Comparison of ENCODE assay signal across 11 cellular contexts in genomic region chr20:44532981-44533331, GRCh38. TPM values are rescaled to one million over a fixed set of nuclear protein-coding genes. Genes with fewer than 3 reads are reported as not detected.
DNase-seq lines count a peak whose midpoint lies in the region; FAIRE-seq and TF ChIP-seq lines count a peak whose summit lies in the region.
"Had no signal": no experiment of that assay in that cellular context is flagged by ENCODE, and none has a peak within 500 bp of the region (broad histone marks: within the 10 kb centered on the region; RNA-seq: fewer than 3 reads in every experiment).

No MANE protein-coding gene starts in this region.

- H3K9me3 ChIP-seq in stomach smooth muscle (ENCODE audit: control insufficient read depth in 2 of 2, low read length in 2 of 2) = no peaks in the 10 kb centered on the region

- peak; percentile 58 for DNase-seq in activated CD8-positive, alpha-beta memory T cell treated with anti-CD3 and anti-CD28 coated beads for 24 hours
- DNase-seq in activated CD8-positive, alpha-beta memory T cell treated with anti-CD3 and anti-CD28 coated beads, Interleukin-2, amount 50 U/mL, for 48 hours = no peak
- peak; percentile 45 to 62 for DNase-seq in foreskin fibroblast
- no peak for DNase-seq in D721Med (ENCODE audit: insufficient read length, low spot score)
- DNase-seq in urothelium cell line (ENCODE audit: low spot score) = no peak
- DNase-seq in ureter (ENCODE audit: low spot score) = no peak
- DNase-seq: effector memory CD8-positive, alpha-beta T cell; NCI-H1694 had no signal

- no peak for TF ChIP-seq CTCF in WI38 (IDR thresholded peaks at IDR 0.05; ENCODE audit: low read depth, low read length)
- TF ChIP-seq CTCF in foreskin fibroblast (IDR thresholded peaks at IDR 0.05; ENCODE audit: low read depth, low read length) = no peak
- no peak for TF ChIP-seq CTCF in D721Med (IDR thresholded peaks at IDR 0.05; ENCODE audit: insufficient read depth, missing control alignments)

- H3K4me3 ChIP-seq in WI38 (ENCODE audit: low read depth, low read length) (peak overlapping the region; percentile 72), foreskin fibroblast (ENCODE audit: low read depth in 1 of 2, low read length in 2 of 2) (peak overlapping the region; percentile 78 to 92), stomach smooth muscle (ENCODE audit: low read length in 2 of 2) (peak overlapping the region; percentile 81 to 87)

- FAIRE-seq in D721Med (lab: Jason Lieb, UNC) (no peak), urothelium cell line (lab: Jason Lieb, UNC) (no peak)

- peak overlapping the region; percentile 73 for H3K27ac ChIP-seq in stomach smooth muscle (ENCODE audit: low read length)
- H3K27ac ChIP-seq: C4-2B had no signal

- peak overlapping the region in 1 of 2 donors; percentile 71 for H3K9ac ChIP-seq in stomach smooth muscle (ENCODE audit: low read length in 2 of 2)

- H3K4me1 ChIP-seq in stomach smooth muscle (ENCODE audit: control insufficient read depth, insufficient read depth, low read length) = peaks cover 29% of the 10 kb centered on the region

- H3K27me3 ChIP-seq in stomach smooth muscle (ENCODE audit: control insufficient read depth in 1 of 2, insufficient read depth in 2 of 2, low read length in 2 of 2) = no peaks in the 10 kb centered on the region

- H3K36me3 ChIP-seq in stomach smooth muscle (ENCODE audit: control insufficient read depth in 2 of 2, insufficient read depth in 2 of 2, low read length in 2 of 2) = no peaks in the 10 kb centered on the region

RNA-seq across cellular contexts. Expression of gene SERINC3, which starts 11.1 kb away (rescaled TPM):
- total RNA-seq in ureter = 93.1 TPM

RNA-seq across cellular contexts. Expression of gene PKIG, which starts 49.4 kb away (rescaled TPM):
- 95.0 TPM for total RNA-seq in ureter

RNA-seq across cellular contexts. Expression of gene TTPAL, which starts 57.3 kb away (rescaled TPM):
- 25.5 TPM for total RNA-seq in ureter

Comparison
In these comparisons a context has a peak if more than half of its experiments do, and no peak if none do; other contexts are left out.
1. DNase-seq: peak in activated CD8-positive, alpha-beta memory T cell treated with anti-CD3 and anti-CD28 coated beads for 24 hours (single experiment) and foreskin fibroblast (2 of 2); none in activated CD8-positive, alpha-beta memory T cell treated with anti-CD3 and anti-CD28 coated beads, Interleukin-2, amount 50 U/mL, for 48 hours (single experiment), D721Med (single experiment), urothelium cell line (single experiment) and ureter (single experiment).
2. Peak in every context shown above with its lines, with median percentiles within 50 percentile points of each other: H3K4me3 ChIP-seq.